Comparison of ENCODE assay signal across 8 cellular contexts in genomic region chr1:101136739-101137138, GRCh38.
DNase-seq lines count a peak whose midpoint lies in the region; ATAC-seq and TF ChIP-seq lines count a peak whose summit lies in the region.

No MANE protein-coding gene starts in this region.

- H3K4me1 Mint-ChIP-seq in activated CD8-positive, alpha-beta T cell treated with anti-CD3 and anti-CD28 coated beads for 36 hours (ENCODE audit: low read depth), result peaks cover 64% of the 10 kb centered on the region

- POLR2A ChIA-PET in activated CD8-positive, alpha-beta T cell treated with anti-CD3 and anti-CD28 coated beads for 36 hours (lab: Charles Lee), result interaction anchor here (0.7 to 4.3 kb wide), 9 partner anchors 10 to 154 kb away, joined by 3 to 54 read pairs (median 4); partner anchors contain the start of gene S1PR1

- no peak overlapping the region for H3K4me3 ChIP-seq in ACC112 (ENCODE audit: low read depth, low read length)
- H3K4me3 ChIP-seq in aorta (ENCODE audit: low read length in 2 of 2), result no peak overlapping the region

- no peaks in the 10 kb centered on the region for H3K9me3 ChIP-seq in aorta (ENCODE audit: control insufficient read depth, low read length)

- H3K36me3 ChIP-seq in ACC112 (ENCODE audit: insufficient read depth, low read length) (no peaks in the 10 kb centered on the region), aorta (ENCODE audit: control insufficient read depth in 1 of 2, insufficient read depth in 2 of 2, low read length in 1 of 2) (no peaks in the 10 kb centered on the region)

- intact Hi-C loops in activated CD8-positive, alpha-beta T cell treated with anti-CD3 and anti-CD28 coated beads for 36 hours (cut with micrococcal nuclease), result loop anchor here (1.0 to 10.0 kb wide), 4 partner anchors 43 to 218 kb away; partner anchors contain the start of gene S1PR1
- intact Hi-C loops in aorta (cut with DNase I), result loop anchor here in 1 of 2 donors (5.0 kb wide), 2 partner anchors 101 to 214 kb away; partner anchors contain the start of gene S1PR1

- DNase-seq in activated CD8-positive, alpha-beta T cell treated with anti-CD3 and anti-CD28 coated beads for 36 hours, result peak; percentile 59
- DNase-seq in medulla oblongata (ENCODE audit: extremely low spot score) (peak; percentile 52), MV-4-11 (lab: John Stamatoyannopoulos, UW) (no peak), aorta (no peak), DMS 273 (lab: John Stamatoyannopoulos, UW; ENCODE audit: unreplicated experiment) (no peak)

- no peaks in the 10 kb centered on the region for H3K79me2 ChIP-seq in ACC112 (ENCODE audit: control insufficient read depth, insufficient read depth, low read length, unreplicated experiment)

- ATAC-seq in GM18868 (IDR thresholded peaks at IDR 0.05; ENCODE audit: unreplicated experiment), result peak; percentile 79
- ATAC-seq in HG03108 (IDR thresholded peaks at IDR 0.05; ENCODE audit: unreplicated experiment), result peak; percentile 66
- peak; percentile 85 for ATAC-seq in activated CD8-positive, alpha-beta T cell treated with anti-CD3 and anti-CD28 coated beads for 36 hours
- ATAC-seq in aorta (ENCODE audit: low FRiP score), result no peak

- 0 to 5% methylated on average over 1 of the region's 1 CpG for WGBS in aorta, 2 donors

- H3K36me3 Mint-ChIP-seq in activated CD8-positive, alpha-beta T cell treated with anti-CD3 and anti-CD28 coated beads for 36 hours (ENCODE audit: low read depth), result peaks cover 1% of the 10 kb centered on the region

- H3K27me3 ChIP-seq in ACC112 (ENCODE audit: insufficient read depth, low read length) (no peaks in the 10 kb centered on the region), aorta (ENCODE audit: control insufficient read depth in 1 of 2, insufficient read depth in 2 of 2, low read length in 1 of 2) (no peaks in the 10 kb centered on the region)

- peak overlapping the region; percentile 33 for H3K4me3 Mint-ChIP-seq in activated CD8-positive, alpha-beta T cell treated with anti-CD3 and anti-CD28 coated beads for 36 hours

- no peaks in the 10 kb centered on the region for H3K27me3 Mint-ChIP-seq in activated CD8-positive, alpha-beta T cell treated with anti-CD3 and anti-CD28 coated beads for 36 hours

- H2AFZ ChIP-seq in ACC112 (ENCODE audit: low read length, unreplicated experiment), result peak overlapping the region; percentile 15

- peak overlapping the region; percentile 80 for H3K27ac Mint-ChIP-seq in activated CD8-positive, alpha-beta T cell treated with anti-CD3 and anti-CD28 coated beads for 36 hours

- no peaks in the 10 kb centered on the region for H3K9me3 Mint-ChIP-seq in activated CD8-positive, alpha-beta T cell treated with anti-CD3 and anti-CD28 coated beads for 36 hours

- CTCF ChIA-PET in activated CD8-positive, alpha-beta T cell treated with anti-CD3 and anti-CD28 coated beads for 36 hours (lab: Charles Lee), result interaction anchor here (0.6 to 7.6 kb wide), 18 partner anchors 8 to 221 kb away, joined by 3 to 108 read pairs (median 4); partner anchors contain the start of gene S1PR1

- H3K4me1 ChIP-seq in ACC112 (ENCODE audit: control insufficient read depth, insufficient read depth, low read length, unreplicated experiment) (peaks cover 16% of the 10 kb centered on the region), aorta (ENCODE audit: control insufficient read depth in 1 of 2, insufficient read depth in 2 of 2, low read length in 2 of 2) (peaks cover 2% of the 10 kb centered on the region in 2 donors)

- peak; percentile 56 for TF ChIP-seq CTCF in activated CD8-positive, alpha-beta T cell treated with anti-CD3 and anti-CD28 coated beads for 36 hours (IDR thresholded peaks at IDR 0.05)

- no peak overlapping the region for H3K27ac ChIP-seq in ACC112 (ENCODE audit: low read depth, low read length)
- H3K27ac ChIP-seq in aorta (ENCODE audit: low read depth in 1 of 2, low read length in 2 of 2), result no peak overlapping the region

Comparison
In these comparisons a context has a peak if more than half of its experiments do, and no peak if none do; other contexts are left out.
1. DNase-seq: peak in activated CD8-positive, alpha-beta T cell treated with anti-CD3 and anti-CD28 coated beads for 36 hours (single experiment) and medulla oblongata (single experiment); none in MV-4-11 (single experiment), aorta (0 of 2) and DMS 273 (single experiment).